In the genomic region with DNA sequence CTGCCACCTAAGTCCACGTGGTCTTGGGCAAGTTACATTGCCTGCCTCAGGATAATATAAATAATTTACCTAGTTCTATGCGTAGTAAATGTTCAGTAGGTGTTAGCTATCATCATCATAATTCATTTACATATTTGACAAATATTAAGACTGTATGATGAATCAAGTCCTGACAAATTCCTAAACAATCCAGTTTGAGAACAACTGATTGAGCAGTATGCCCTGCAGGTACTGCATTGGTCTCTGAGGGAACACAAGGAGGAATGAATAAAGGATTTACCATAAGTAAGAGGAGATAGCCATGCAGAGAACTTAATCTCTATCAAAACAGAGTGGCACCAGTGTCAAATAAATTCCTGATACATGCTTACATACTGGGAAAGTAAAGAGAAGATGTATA, we compare ENCODE assay signal across 27 cellular contexts.
"Had no signal": no experiment of that assay in that cellular context is flagged by ENCODE, and none has a peak within 500 bp of the region (broad histone marks: within the 10 kb centered on the region; RNA-seq: fewer than 3 reads in every experiment).

No MANE protein-coding gene starts in this region.

- ATAC-seq: psoas muscle; right cardiac atrium; right lobe of liver; stimulated activated effector memory CD8-positive, alpha-beta T cell treated with anti-CD3 and anti-CD28 coated beads, Interleukin-12 subunit alpha, Interleukin-12 subunit beta, amount 100 ng/mL, for 72 hours; stimulated activated naive B cell treated with anti-CD40 and anti-IgM and Interleukin-4, amounts not matched to agents 10 μg/mL and 1 μg/mL and 100 μg/mL, for 72 hours had no signal

- H3K4me2 ChIP-seq: neural progenitor cell had no signal

- DNase-seq: occipital lobe; ovary; posterior cingulate gyrus; psoas muscle; right cardiac atrium; right lobe of liver; sigmoid colon; small intestine; stimulated activated CD4-positive, alpha-beta T cell treated with anti-CD3 and anti-CD28 coated beads, Interleukin-15, amount 100 ng/mL, for 24 hours; stimulated activated CD4-positive, alpha-beta T cell treated with anti-CD3 and anti-CD28 coated beads, Interleukin-2, amount 100 ng/mL, for 24 hours; stimulated activated CD4-positive, alpha-beta T cell treated with anti-CD3 and anti-CD28 coated beads, Interleukin-2, amount 100 ng/mL, for 48 hours; stimulated activated CD4-positive, alpha-beta T cell treated with anti-CD3 and anti-CD28 coated beads, Interleukin-4, amount 100 ng/mL, for 24 hours; stimulated activated naive B cell treated with anti-CD40 and anti-IgM and Interleukin-4, amounts not matched to agents 10 μg/mL and 1 μg/mL and 100 μg/mL, for 72 hours; stimulated activated naive CD4-positive, alpha-beta T cell treated with Interleukin-2 at 50 U/mL for 16 hours; stomach; thyroid gland; trophoblast cell; upper lobe of left lung had no signal

- H3K27me3 Mint-ChIP-seq: progenitor cell of endocrine pancreas; stimulated activated naive B cell treated with anti-CD40 and anti-IgM and Interleukin-4, amounts not matched to agents 10 μg/mL and 1 μg/mL and 100 μg/mL, for 72 hours; stimulated activated naive CD8-positive, alpha-beta T cell treated with anti-CD3 and anti-CD28 coated beads, Interleukin-15, Interleukin-2, amounts not matched to agents 100 ng/mL and 50 ng/mL, for 24 hours had no signal

- H3K4me1 ChIP-seq: neural progenitor cell, parathyroid adenoma, psoas muscle, right lobe of liver, stomach, thyroid gland, upper lobe of left lung, vagina had no signal

- H3K27ac Mint-ChIP-seq: nephron; neural progenitor cell; progenitor cell of endocrine pancreas; stimulated activated effector memory CD8-positive, alpha-beta T cell treated with anti-CD3 and anti-CD28 coated beads, Interleukin-12 subunit alpha, Interleukin-12 subunit beta, amount 100 ng/mL, for 72 hours; stimulated activated naive B cell treated with anti-CD40 and anti-IgM and Interleukin-4, amounts not matched to agents 10 μg/mL and 1 μg/mL and 100 μg/mL, for 72 hours; stimulated activated naive CD8-positive, alpha-beta T cell treated with anti-CD3 and anti-CD28 coated beads, Interleukin-15, Interleukin-2, amounts not matched to agents 100 ng/mL and 50 ng/mL, for 24 hours had no signal

- H3K4me3 ChIP-seq: neural progenitor cell, ovary, psoas muscle, right lobe of liver, sigmoid colon, stomach, thoracic aorta, thyroid gland, tibial nerve, upper lobe of left lung, vagina had no signal

- H3K36me3 ChIP-seq: neural progenitor cell, ovary, right lobe of liver, sigmoid colon, stomach, thoracic aorta, thyroid gland, tibial nerve, upper lobe of left lung, vagina had no signal

- H3K9me3 ChIP-seq: ovary, psoas muscle, right lobe of liver, sigmoid colon, stomach, thoracic aorta, thyroid gland, tibial nerve, upper lobe of left lung, vagina had no signal

- H3K4me3 Mint-ChIP-seq: nephron; neural progenitor cell; stimulated activated effector memory CD8-positive, alpha-beta T cell treated with anti-CD3 and anti-CD28 coated beads, Interleukin-12 subunit alpha, Interleukin-12 subunit beta, amount 100 ng/mL, for 72 hours; stimulated activated naive B cell treated with anti-CD40 and anti-IgM and Interleukin-4, amounts not matched to agents 10 μg/mL and 1 μg/mL and 100 μg/mL, for 72 hours; stimulated activated naive CD8-positive, alpha-beta T cell treated with anti-CD3 and anti-CD28 coated beads, Interleukin-15, Interleukin-2, amounts not matched to agents 100 ng/mL and 50 ng/mL, for 24 hours had no signal

- H2AFZ ChIP-seq: neural progenitor cell, parathyroid adenoma had no signal

- H3K36me3 Mint-ChIP-seq: stimulated activated effector memory CD8-positive, alpha-beta T cell treated with anti-CD3 and anti-CD28 coated beads, Interleukin-12 subunit alpha, Interleukin-12 subunit beta, amount 100 ng/mL, for 72 hours; stimulated activated naive B cell treated with anti-CD40 and anti-IgM and Interleukin-4, amounts not matched to agents 10 μg/mL and 1 μg/mL and 100 μg/mL, for 72 hours had no signal

- H3K27me3 ChIP-seq: neural progenitor cell, ovary, right lobe of liver, sigmoid colon, stomach, thyroid gland, tibial nerve, upper lobe of left lung, vagina had no signal

- H3K4me1 Mint-ChIP-seq: neural progenitor cell; stimulated activated effector memory CD8-positive, alpha-beta T cell treated with anti-CD3 and anti-CD28 coated beads, Interleukin-12 subunit alpha, Interleukin-12 subunit beta, amount 100 ng/mL, for 72 hours; stimulated activated naive B cell treated with anti-CD40 and anti-IgM and Interleukin-4, amounts not matched to agents 10 μg/mL and 1 μg/mL and 100 μg/mL, for 72 hours had no signal

- H3K79me2 ChIP-seq: parathyroid adenoma had no signal

- H3K27ac ChIP-seq: neural progenitor cell, ovary, parathyroid adenoma, psoas muscle, right lobe of liver, sigmoid colon, stomach, thoracic aorta, thyroid gland, tibial nerve, upper lobe of left lung, vagina had no signal

- H3K9ac ChIP-seq: neural progenitor cell, parathyroid adenoma had no signal

- H3K9me3 Mint-ChIP-seq: nephron, neural progenitor cell had no signal
